In the genomic region with DNA sequence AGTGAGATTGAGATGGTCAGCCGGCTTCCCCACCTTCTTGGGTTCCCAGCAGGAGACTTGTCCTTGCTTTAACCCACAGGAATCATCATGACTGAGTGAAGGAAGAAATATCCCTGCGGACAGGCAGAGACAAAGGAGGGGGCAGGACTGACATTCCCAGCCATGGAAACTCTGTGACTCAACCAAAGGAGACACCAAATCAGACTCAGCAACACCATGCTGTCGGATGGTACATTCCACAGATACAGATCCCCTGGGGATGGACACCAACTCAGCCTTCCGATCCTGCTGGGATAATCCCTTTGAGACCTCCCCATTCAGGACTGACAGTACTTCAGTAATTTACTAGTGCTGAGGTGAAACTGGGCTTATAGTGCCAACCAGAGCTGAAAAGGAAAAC, we compare ENCODE assay signal across 1 cellular context.
TF ChIP-seq lines count a peak whose summit lies in the region.

No MANE protein-coding gene starts in this region.

TF ChIP-seq in H1, 55 proteins besides CTCF, POLR2A, EP300 and RAD21 (continued from another document):
- 0 out of 2 replicates have a peak, but pooled peaks have one; percentile 34 for TF ChIP-seq ATF2 (IDR thresholded peaks at IDR 0.05; ENCODE audit: low read length)
- TF ChIP-seq TAF7 (optimal IDR thresholded peaks at IDR 0.05; ENCODE audit: borderline replicate concordance, low read depth, low read length) = no peak
- peak; percentile 47 for TF ChIP-seq ASH2L (IDR thresholded peaks at IDR 0.05; ENCODE audit: low read length)
- no peak for TF ChIP-seq BCL11A (IDR thresholded peaks at IDR 0.05; ENCODE audit: low read depth in 2 of 2, low read length in 2 of 2)
- TF ChIP-seq YY1 (IDR thresholded peaks at IDR 0.05; ENCODE audit: low read depth, low read length) = no peak
- TF ChIP-seq KDM4A (IDR thresholded peaks at IDR 0.05; ENCODE audit: low read depth, low read length, severe bottlenecking) = no peak
- TF ChIP-seq RXRA (IDR thresholded peaks at IDR 0.05; ENCODE audit: insufficient read depth, low read depth, low read length) = 0 out of 2 replicates have a peak, but pooled peaks have one; percentile 29
- TF ChIP-seq RNF2 (IDR thresholded peaks at IDR 0.05; ENCODE audit: borderline replicate concordance, low read depth, low read length, missing control alignments, poor library complexity, severe bottlenecking) = no peak
- TF ChIP-seq ZNF274 (IDR thresholded peaks at IDR 0.05; ENCODE audit: borderline replicate concordance, extremely low read depth, low read length) = no peak
- peak; percentile 75 for TF ChIP-seq SP1 (IDR thresholded peaks at IDR 0.05; ENCODE audit: low read depth, low read length)
- no peak; the same call in 1 of the 2 replicates for TF ChIP-seq RBBP5 (IDR thresholded peaks at IDR 0.05; ENCODE audit: borderline replicate concordance, low read depth, low read length)
- no peak for TF ChIP-seq CHD1 (IDR thresholded peaks at IDR 0.05; ENCODE audit: low read depth, low read length)
- no peak for TF ChIP-seq HDAC6 (IDR thresholded peaks at IDR 0.05; ENCODE audit: low read depth, low read length)
- peak; percentile 93 for TF ChIP-seq TEAD4 (IDR thresholded peaks at IDR 0.05; ENCODE audit: low read depth, low read length)
- no peak for TF ChIP-seq RFX5 (IDR thresholded peaks at IDR 0.05; ENCODE audit: borderline replicate concordance, low read depth, low read length)
- TF ChIP-seq BACH1 (IDR thresholded peaks at IDR 0.05; ENCODE audit: low read length) = no peak
- TF ChIP-seq GABPA (IDR thresholded peaks at IDR 0.05; ENCODE audit: borderline replicate concordance, insufficient read depth, low read length) = no peak
- no peak for TF ChIP-seq PHF8 (conservative IDR thresholded peaks at IDR 0.05; ENCODE audit: low read depth, low read length)
- TF ChIP-seq POLR2AphosphoS5 (IDR thresholded peaks at IDR 0.05; ENCODE audit: low read depth, low read length) = no peak; the same call in 1 of the 2 replicates
- 0 out of 2 replicates have a peak, but pooled peaks have one; percentile 18 for TF ChIP-seq CHD2 (IDR thresholded peaks at IDR 0.05; ENCODE audit: low read length)
- no peak for TF ChIP-seq GTF2F1 (IDR thresholded peaks at IDR 0.05; ENCODE audit: borderline replicate concordance, low read depth, low read length)
- TF ChIP-seq FOSL1 (IDR thresholded peaks at IDR 0.05; ENCODE audit: insufficient read depth, low read depth, low read length) = no peak
- TF ChIP-seq CBX8 (IDR thresholded peaks at IDR 0.05; ENCODE audit: borderline replicate concordance, low read depth, low read length) = no peak
- peak; percentile 66 to 93; a peak in 1 of 4 replicates for TF ChIP-seq HDAC2 (IDR thresholded peaks at IDR 0.05; ENCODE audit: borderline replicate concordance in 1 of 2, low read depth in 2 of 2, low read length in 2 of 2)
- TF ChIP-seq KDM1A (IDR thresholded peaks at IDR 0.05; ENCODE audit: borderline replicate concordance, low read length) = peak; percentile 64; the same call in 1 of the 2 replicates
- no peak for TF ChIP-seq SAP30 (IDR thresholded peaks at IDR 0.05; ENCODE audit: insufficient read depth, insufficient replicate concordance, low read length)
- no peak for TF ChIP-seq SRF (IDR thresholded peaks at IDR 0.05; ENCODE audit: low read depth, low read length)
- no peak for TF ChIP-seq NANOG (IDR thresholded peaks at IDR 0.05; ENCODE audit: insufficient read depth, low read depth, low read length, poor library complexity, severe bottlenecking)
- no peak for TF ChIP-seq CBX5 (IDR thresholded peaks at IDR 0.05; ENCODE audit: low read depth, low read length)
- no peak for TF ChIP-seq MAFK (IDR thresholded peaks at IDR 0.05; ENCODE audit: low read depth, low read length)
- no peak for TF ChIP-seq CEBPB (IDR thresholded peaks at IDR 0.05; ENCODE audit: low read depth, low read length)
- TF ChIP-seq SUZ12 (IDR thresholded peaks at IDR 0.05; ENCODE audit: low read length) = no peak
- TF ChIP-seq EGR1 (IDR thresholded peaks at IDR 0.05; ENCODE audit: borderline replicate concordance, low read depth, low read length) = no peak
- TF ChIP-seq JUN (IDR thresholded peaks at IDR 0.05; ENCODE audit: low read depth, low read length) = no peak
- TF ChIP-seq JUND (IDR thresholded peaks at IDR 0.05; ENCODE audit: low read length) = peak; percentile 87
- TF ChIP-seq TBP (IDR thresholded peaks at IDR 0.05; ENCODE audit: low read depth, low read length) = no peak
- TF ChIP-seq CREB1 (IDR thresholded peaks at IDR 0.05) = no peak
- no peak for TF ChIP-seq SIX5 (IDR thresholded peaks at IDR 0.05; ENCODE audit: low read depth, low read length)
